In the genomic region with DNA sequence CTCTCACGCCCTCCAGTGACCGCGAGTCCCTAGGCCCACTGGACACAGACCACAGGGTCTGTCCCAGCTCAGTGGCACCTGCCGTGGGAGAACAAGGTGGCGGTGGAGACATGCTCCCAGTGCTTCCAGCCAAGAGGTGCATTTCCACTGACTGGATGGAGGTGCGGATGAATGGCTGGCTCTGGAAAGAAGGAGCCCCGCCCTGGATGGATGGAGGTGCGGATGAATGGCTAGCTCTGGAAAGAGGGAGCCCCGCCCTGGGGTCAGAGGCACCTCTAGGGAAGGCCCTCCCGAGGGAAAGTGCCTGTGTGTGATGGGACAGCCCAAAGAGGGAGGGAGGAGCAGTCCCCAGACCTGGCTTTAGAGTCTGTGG, we compare ENCODE assay signal across 22 cellular contexts. TPM values are rescaled to one million over a fixed set of nuclear protein-coding genes. Genes with fewer than 3 reads are reported as not detected.
A peak's percentile ranks its signal among the peaks of the same experiment; 100 is the strongest.
DNase-seq lines count a peak whose midpoint lies in the region; ATAC-seq and TF ChIP-seq lines count a peak whose summit lies in the region.
"Had no signal": no experiment of that assay in that cellular context is flagged by ENCODE, and none has a peak within 500 bp of the region (broad histone marks: within the 10 kb centered on the region; RNA-seq: fewer than 3 reads in every experiment).

No MANE protein-coding gene starts in this region.

- TF ChIP-seq CTCF in IMR-90 (conservative IDR thresholded peaks at IDR 0.05; ENCODE audit: low read depth, low read length) (no peak), endothelial cell (IDR thresholded peaks at IDR 0.05; ENCODE audit: unreplicated experiment) (no peak)

- WGBS in IMR-90 (ENCODE audit: extremely low coverage in 2 of 2, insufficient read length in 1 of 2), 2 experiments = 100% methylated on average over 3 of the region's 10 CpGs; no CpG with 5 or more reads in 1 of the 2 experiments
- WGBS in neuronal stem cell (ENCODE audit: extremely low coverage in 2 of 2, insufficient read length in 2 of 2, insufficient replicate concordance in 1 of 2), 2 donors = no CpG with 5 or more reads among the region's 10 CpGs

- H3K27me3 ChIP-seq in IMR-90 (ENCODE audit: control insufficient read depth, insufficient read depth, low read length) (no peaks in the 10 kb centered on the region), neuronal stem cell (ENCODE audit: control insufficient read depth in 3 of 3, insufficient read depth in 3 of 3, low read depth in 1 of 3, low read length in 3 of 3) (peaks cover 0 to 2% (median 0%) of the 10 kb centered on the region in 3 experiments)
- H3K27me3 ChIP-seq: BLaER1 treated with 17β-estradiol and CSF1 and Interleukin-3, amounts not matched to agents 10 nM and 100 nM had no signal

- dilution Hi-C loops in IMR-90 (cut with HindIII; ENCODE audit: low sequenced_read_pairs, unreplicated experiment) = no loop called here

- H2AFZ ChIP-seq in IMR-90 (replicated peaks; ENCODE audit: low read length, poor library complexity) = no peak overlapping the region
- no peak overlapping the region for H2AFZ ChIP-seq in neuronal stem cell (ENCODE audit: low read length)

- peaks cover 4 to 16% of the 10 kb centered on the region in 2 experiments; a peak in 3 of 4 replicates for H3K79me1 ChIP-seq in IMR-90 (ENCODE audit: low read depth in 1 of 2, low read length in 2 of 2)
- peaks cover 3% of the 10 kb centered on the region for H3K79me1 ChIP-seq in neuronal stem cell (ENCODE audit: low read depth, low read length)

- no peak overlapping the region for H4K5ac ChIP-seq in IMR-90 (ENCODE audit: low read depth, low read length)

- peaks cover 42% of the 10 kb centered on the region for H3K36me3 ChIP-seq in IMR-90 (ENCODE audit: control insufficient read depth, insufficient read depth, low read length)
- peaks cover 16 to 91% of the 10 kb centered on the region in 2 donors for H3K36me3 ChIP-seq in neuronal stem cell (replicated peaks in 1 of 2; ENCODE audit: control insufficient read depth in 2 of 2, insufficient read depth in 2 of 2, low read length in 2 of 2)

- H3K9ac ChIP-seq in IMR-90 (ENCODE audit: low read depth, low read length) (no peak overlapping the region), neuronal stem cell (ENCODE audit: low read depth, low read length, poor library complexity) (no peak overlapping the region)
- H3K9ac ChIP-seq: KMS-11 had no signal

- no peaks in the 10 kb centered on the region for H3K9me3 ChIP-seq in IMR-90 (ENCODE audit: control insufficient read depth, insufficient read depth, low read length)
- no peaks in the 10 kb centered on the region for H3K9me3 ChIP-seq in neuronal stem cell (replicated peaks in 1 of 2; ENCODE audit: control insufficient read depth in 2 of 2, insufficient read depth in 1 of 2, low read depth in 1 of 2, low read length in 2 of 2)
- H3K9me3 ChIP-seq: BLaER1 treated with 17β-estradiol and CSF1 and Interleukin-3, amounts not matched to agents 10 nM and 100 nM had no signal

- no peak overlapping the region for H2BK20ac ChIP-seq in IMR-90 (ENCODE audit: low read depth, low read length)

- H2AK9ac ChIP-seq in IMR-90 (replicated peaks; ENCODE audit: low read depth, low read length, poor library complexity) = peak overlapping the region; percentile 57

- no peak overlapping the region for H2BK5ac ChIP-seq in IMR-90 (ENCODE audit: low read depth, low read length, poor library complexity, severe bottlenecking)
- peak overlapping the region; percentile 13 for H2BK5ac ChIP-seq in neuronal stem cell (ENCODE audit: low read length)

- no peak overlapping the region for H2BK120ac ChIP-seq in IMR-90 (ENCODE audit: low read depth, low read length)
- no peak overlapping the region for H2BK120ac ChIP-seq in neuronal stem cell (ENCODE audit: low read depth, low read length)

- H3K4me1 ChIP-seq in IMR-90 (ENCODE audit: control insufficient read depth, insufficient read depth, low read length) (peaks cover 8% of the 10 kb centered on the region; the same call in 1 of the 2 replicates), neuronal stem cell (ENCODE audit: control insufficient read depth in 2 of 2, insufficient read depth in 1 of 2, low read depth in 1 of 2, low read length in 2 of 2) (peaks cover 0 to 23% of the 10 kb centered on the region in 2 donors)

- CTCF ChIA-PET in IMR-90 (lab: Yijun Ruan, JAX) = no interaction called here

- H4K20me1 ChIP-seq in IMR-90 (ENCODE audit: insufficient read depth, low read length) = peaks cover 5% of the 10 kb centered on the region; the same call in 1 of the 2 replicates

- H3K56ac ChIP-seq in IMR-90 (ENCODE audit: extremely low read depth, insufficient read depth, low read length) = no peak overlapping the region

- peaks cover 22% of the 10 kb centered on the region for H3K36me3 Mint-ChIP-seq in endothelial cell (ENCODE audit: low read depth, unreplicated experiment)

- H3K27ac ChIP-seq in IMR-90 (ENCODE audit: insufficient read depth, low read length) (no peak overlapping the region), neuronal stem cell (replicated peaks; ENCODE audit: low read length) (no peak overlapping the region)

- H3K4me3 Mint-ChIP-seq in endothelial cell (ENCODE audit: unreplicated experiment) = peak overlapping the region; percentile 47
- H3K4me3 Mint-ChIP-seq: CD4-positive, alpha-beta T cell; IgD-negative memory B cell had no signal

- H4K8ac ChIP-seq in IMR-90 (ENCODE audit: low read depth in 2 of 2, low read length in 2 of 2) (no peak overlapping the region), neuronal stem cell (ENCODE audit: low read depth, low read length) (no peak overlapping the region)

- H2BK15ac ChIP-seq in IMR-90 (ENCODE audit: low read depth, low read length) (no peak overlapping the region), neuronal stem cell (ENCODE audit: low read length) (peak overlapping the region; percentile 67)

- H3K9me3 Mint-ChIP-seq in endothelial cell (ENCODE audit: unreplicated experiment) = no peaks in the 10 kb centered on the region
- H3K9me3 Mint-ChIP-seq: CD4-positive, alpha-beta T cell; IgD-negative memory B cell had no signal

- ATAC-seq in Right ventricle myocardium inferior (no peak), left ventricle myocardium superior (no peak), IMR-90 (ENCODE audit: low read depth) (no peak), HG03457 (IDR thresholded peaks at IDR 0.05; ENCODE audit: unreplicated experiment) (no peak)
- ATAC-seq: Panc1 had no signal

- peak; percentile 47 for DNase-seq in Right ventricle myocardium inferior (ENCODE audit: missing footprints)
- no peak for DNase-seq in left ventricle myocardium superior
- no peak for DNase-seq in IMR-90
- no peak for DNase-seq in endothelial cell (ENCODE audit: low spot score)
- DNase-seq in neuronal stem cell (ENCODE audit: low spot score) = no peak
- DNase-seq in activated CD4-positive, alpha-beta T cell treated with anti-CD3 and anti-CD28 coated beads for 1 hour = no peak
- no peak for DNase-seq in HK-2 (ENCODE audit: unreplicated experiment)
- DNase-seq: CD4-positive, alpha-beta T cell; DMS53; H7; MM.1S; NCI-H2029; NCI-H446 treated with DMSO at 0.1 percent for 48 hours; NCI-H526; NCI-H82; SIG-M5 had no signal

- H3K4me2 ChIP-seq in IMR-90 (ENCODE audit: low read depth, low read length) (no peak overlapping the region), neuronal stem cell (ENCODE audit: insufficient read depth, low read length, poor library complexity, severe bottlenecking) (no peak overlapping the region)
- H3K4me2 ChIP-seq: KMS-11 had no signal

- H3K18ac ChIP-seq in IMR-90 (ENCODE audit: low read depth, low read length) (no peak overlapping the region), neuronal stem cell (ENCODE audit: low read length) (peak overlapping the region; percentile 63)

- H2BK12ac ChIP-seq in neuronal stem cell (ENCODE audit: low read length) = no peak overlapping the region

- no peak overlapping the region for H3K23ac ChIP-seq in IMR-90 (ENCODE audit: low read depth, low read length)
- H3K23ac ChIP-seq in neuronal stem cell (ENCODE audit: low read depth, low read length, poor library complexity) = peak overlapping the region; percentile 50

- H3K27me3 Mint-ChIP-seq in endothelial cell (ENCODE audit: unreplicated experiment) = peaks cover 16% of the 10 kb centered on the region
- H3K27me3 Mint-ChIP-seq: CD4-positive, alpha-beta T cell; IgD-negative memory B cell had no signal

- H3K27ac Mint-ChIP-seq in endothelial cell (ENCODE audit: unreplicated experiment) = no peak overlapping the region
- H3K27ac Mint-ChIP-seq: CD4-positive, alpha-beta T cell had no signal

- H2AK5ac ChIP-seq in IMR-90 (ENCODE audit: low read depth, low read length) (no peak overlapping the region), neuronal stem cell (ENCODE audit: low read depth, low read length) (peak overlapping the region; percentile 67)

- POLR2A ChIA-PET in IMR-90 (lab: Charles Lee; ENCODE audit: unreplicated experiment) = no interaction called here

- in situ Hi-C loops in IMR-90 (cut with MboI; ENCODE audit: low sequenced_read_pairs) = no loop called here

- no peak overlapping the region for H3K4ac ChIP-seq in IMR-90 (ENCODE audit: low read depth, low read length)
- no peak overlapping the region for H3K4ac ChIP-seq in neuronal stem cell (ENCODE audit: low read length)

- intact Hi-C loops in Right ventricle myocardium inferior (cut with DNase I) (no loop called here), left ventricle myocardium superior (cut with micrococcal nuclease) (no loop called here), IMR-90 (cut with micrococcal nuclease) (no loop called here)

- H3K14ac ChIP-seq in IMR-90 (replicated peaks; ENCODE audit: low read depth, low read length) = no peak overlapping the region
- H3K14ac ChIP-seq in neuronal stem cell (ENCODE audit: low read length) = no peak overlapping the region

- H3K4me3 ChIP-seq in IMR-90 (ENCODE audit: insufficient read depth, low read depth, low read length) (no peak overlapping the region), neuronal stem cell (ENCODE audit: low read length in 2 of 2) (no peak overlapping the region)
- H3K4me3 ChIP-seq: BLaER1 treated with 17β-estradiol and CSF1 and Interleukin-3, amounts not matched to agents 10 nM and 100 nM; SK-N-MC had no signal

- no peaks in the 10 kb centered on the region for H3K4me1 Mint-ChIP-seq in endothelial cell (ENCODE audit: unreplicated experiment)

- peaks cover 2% of the 10 kb centered on the region; the same call in 1 of the 2 replicates for H3K9me1 ChIP-seq in IMR-90 (ENCODE audit: insufficient read depth, low read length)

- BruUV-seq in IMR-90 (replicated peaks; lab: Mats Ljungman, UMichigan) = no TSS peak

- H4K91ac ChIP-seq in IMR-90 (ENCODE audit: insufficient read depth, low read depth, low read length) (no peak overlapping the region), neuronal stem cell (ENCODE audit: low read depth, low read length, poor library complexity) (no peak overlapping the region)

- no peak for TF ChIP-seq RAD21 in IMR-90 (IDR thresholded peaks at IDR 0.05; ENCODE audit: low read length)

- TF ChIP-seq POLR2A in IMR-90 (IDR thresholded peaks at IDR 0.05; ENCODE audit: low read depth, low read length) = no peak

RNA-seq across cellular contexts. Expression of a gene that starts 32.0 kb away (rescaled TPM):
- total RNA-seq in Right ventricle myocardium inferior = 27.9 TPM
- total RNA-seq in left ventricle myocardium superior = 30.1 TPM
- total RNA-seq in IMR-90 (2012; rRNA removed) = 9.4 and 10.2 TPM in 2 replicates
- polyA plus RNA-seq in IMR-90 (2012; rRNA removed) = 24.4 and 27.2 TPM in 2 replicates
- 21.3 and 27.8 TPM in 2 replicates for polyA plus RNA-seq in IMR-90 (2012; cell fraction: cytosol; rRNA removed)
- polyA plus RNA-seq in IMR-90 (2012; cell fraction: nucleus; rRNA removed; ENCODE audit: low replicate concordance) = 90.8 and 120 TPM in 2 replicates
- total RNA-seq in endothelial cell (ENCODE audit: unreplicated experiment) = 28.7 TPM
- 18.7 TPM for polyA plus RNA-seq in neuronal stem cell (2013, experiment 1 of 2)
- polyA plus RNA-seq in neuronal stem cell (2013, experiment 2 of 2) = 18.2 TPM

RNA-seq across cellular contexts. Expression of a gene that starts 58.6 kb away (rescaled TPM):
- 52.1 TPM for total RNA-seq in Right ventricle myocardium inferior
- 54.5 TPM for total RNA-seq in left ventricle myocardium superior
- 71.4 and 76.2 TPM in 2 replicates for total RNA-seq in IMR-90 (2012; rRNA removed)
- 75.1 and 76.4 TPM in 2 replicates for polyA plus RNA-seq in IMR-90 (2012; rRNA removed)
- 40.3 and 63.1 TPM in 2 replicates for polyA plus RNA-seq in IMR-90 (2012; cell fraction: cytosol; rRNA removed)
- polyA plus RNA-seq in IMR-90 (2012; cell fraction: nucleus; rRNA removed; ENCODE audit: low replicate concordance) = 266 and 332 TPM in 2 replicates
- 36.0 TPM for total RNA-seq in endothelial cell (ENCODE audit: unreplicated experiment)
- polyA plus RNA-seq in neuronal stem cell (2013, experiment 1 of 2) = 24.9 TPM
- polyA plus RNA-seq in neuronal stem cell (2013, experiment 2 of 2) = 24.3 TPM
